1 cellular context compared by ENCODE assay signal in genomic region chr7:158523877-158524276, GRCh38.
A peak's percentile ranks its signal among the peaks of the same experiment; 100 is the strongest.
TF ChIP-seq lines count a peak whose summit lies in the region.
"Not testable (repeated sequence)": the region's sequence is repeated elsewhere in the genome, so short reads cannot be mapped to it uniquely, and the experiment has no call there.

No MANE protein-coding gene starts in this region.

TF ChIP-seq in HepG2, 621 proteins besides CTCF, POLR2A, EP300 and RAD21 (continued from another document):
- 0 out of 2 replicates have a peak, but pooled peaks have one; percentile 8 for TF ChIP-seq THAP9 (CRISPR knock-in tag; IDR thresholded peaks at IDR 0.05; ENCODE audit: borderline replicate concordance)
- TF ChIP-seq, protein P1, sequence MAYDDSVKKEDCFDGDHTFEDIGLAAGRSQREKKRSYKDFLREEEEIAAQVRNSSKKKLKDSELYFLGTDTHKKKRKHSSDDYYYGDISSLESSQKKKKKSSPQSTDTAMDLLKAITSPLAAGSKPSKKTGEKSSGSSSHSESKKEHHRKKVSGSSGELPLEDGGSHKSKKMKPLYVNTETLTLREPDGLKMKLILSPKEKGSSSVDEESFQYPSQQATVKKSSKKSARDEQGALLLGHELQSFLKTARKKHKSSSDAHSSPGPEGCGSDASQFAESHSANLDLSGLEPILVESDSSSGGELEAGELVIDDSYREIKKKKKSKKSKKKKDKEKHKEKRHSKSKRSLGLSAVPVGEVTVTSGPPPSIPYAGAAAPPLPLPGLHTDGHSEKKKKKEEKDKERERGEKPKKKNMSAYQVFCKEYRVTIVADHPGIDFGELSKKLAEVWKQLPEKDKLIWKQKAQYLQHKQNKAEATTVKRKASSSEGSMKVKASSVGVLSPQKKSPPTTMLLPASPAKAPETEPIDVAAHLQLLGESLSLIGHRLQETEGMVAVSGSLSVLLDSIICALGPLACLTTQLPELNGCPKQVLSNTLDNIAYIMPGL (CRISPR knock-in tag; IDR thresholded peaks at IDR 0.05; ENCODE audit: borderline replicate concordance in 1 of 2, low read depth in 1 of 2) = 0 out of 4 replicates have a peak, but pooled peaks of 1 of the 2 experiments have one; percentile 25
- TF ChIP-seq NFIC (IDR thresholded peaks at IDR 0.05; ENCODE audit: low read length) = 0 out of 2 replicates have a peak, but pooled peaks have one; percentile 11
- peak; percentile 57; the same call in 1 of the 2 replicates for TF ChIP-seq ZNF788 (CRISPR knock-in tag; IDR thresholded peaks at IDR 0.05; ENCODE audit: borderline replicate concordance)
- TF ChIP-seq ZNF275 (CRISPR knock-in tag; IDR thresholded peaks at IDR 0.05; ENCODE audit: borderline replicate concordance) = peak; percentile 92; the same call in 1 of the 2 replicates
- TF ChIP-seq ZMYM4 (CRISPR knock-in tag; IDR thresholded peaks at IDR 0.05) = 0 out of 2 replicates have a peak, but pooled peaks have one; percentile 45
- peak; percentile 63; the same call in 1 of the 2 replicates for TF ChIP-seq CCDC6 (CRISPR knock-in tag; IDR thresholded peaks at IDR 0.05)
- TF ChIP-seq, protein P2, sequence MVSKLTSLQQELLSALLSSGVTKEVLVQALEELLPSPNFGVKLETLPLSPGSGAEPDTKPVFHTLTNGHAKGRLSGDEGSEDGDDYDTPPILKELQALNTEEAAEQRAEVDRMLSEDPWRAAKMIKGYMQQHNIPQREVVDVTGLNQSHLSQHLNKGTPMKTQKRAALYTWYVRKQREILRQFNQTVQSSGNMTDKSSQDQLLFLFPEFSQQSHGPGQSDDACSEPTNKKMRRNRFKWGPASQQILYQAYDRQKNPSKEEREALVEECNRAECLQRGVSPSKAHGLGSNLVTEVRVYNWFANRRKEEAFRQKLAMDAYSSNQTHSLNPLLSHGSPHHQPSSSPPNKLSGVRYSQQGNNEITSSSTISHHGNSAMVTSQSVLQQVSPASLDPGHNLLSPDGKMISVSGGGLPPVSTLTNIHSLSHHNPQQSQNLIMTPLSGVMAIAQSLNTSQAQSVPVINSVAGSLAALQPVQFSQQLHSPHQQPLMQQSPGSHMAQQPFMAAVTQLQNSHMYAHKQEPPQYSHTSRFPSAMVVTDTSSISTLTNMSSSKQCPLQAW (CRISPR knock-in tag; IDR thresholded peaks at IDR 0.05) = peak; percentile 5; the same call in 1 of the 2 replicates
- TF ChIP-seq ZNF556 (CRISPR knock-in tag; IDR thresholded peaks at IDR 0.05; ENCODE audit: borderline replicate concordance) = peak; percentile 75; the same call in 1 of the 2 replicates
- TF ChIP-seq ARNTL (CRISPR knock-in tag; IDR thresholded peaks at IDR 0.05) = 0 out of 2 replicates have a peak, but pooled peaks have one; percentile 16
- peak; percentile 36; the same call in 1 of the 2 replicates for TF ChIP-seq CREM (IDR thresholded peaks at IDR 0.05)
- TF ChIP-seq CREM (CRISPR knock-in tag; IDR thresholded peaks at IDR 0.05); SOX6 (IDR thresholded peaks at IDR 0.05): not testable (repeated sequence)
- peak; percentile 7; the same call in 1 of the 2 replicates for TF ChIP-seq ARNT2 (CRISPR knock-in tag; IDR thresholded peaks at IDR 0.05; ENCODE audit: low read depth)
- TF ChIP-seq SKI (IDR thresholded peaks at IDR 0.05; ENCODE audit: partially characterized antibody) = peak; percentile 96
- peak; percentile 27; the same call in 1 of the 2 replicates for TF ChIP-seq SOX6 (CRISPR knock-in tag; IDR thresholded peaks at IDR 0.05)
- 0 out of 2 replicates have a peak, but pooled peaks have one; percentile 15 for TF ChIP-seq ZNF772 (CRISPR knock-in tag; IDR thresholded peaks at IDR 0.05)
